Comparison of ENCODE assay signal across 8 cellular contexts in the genomic region with DNA sequence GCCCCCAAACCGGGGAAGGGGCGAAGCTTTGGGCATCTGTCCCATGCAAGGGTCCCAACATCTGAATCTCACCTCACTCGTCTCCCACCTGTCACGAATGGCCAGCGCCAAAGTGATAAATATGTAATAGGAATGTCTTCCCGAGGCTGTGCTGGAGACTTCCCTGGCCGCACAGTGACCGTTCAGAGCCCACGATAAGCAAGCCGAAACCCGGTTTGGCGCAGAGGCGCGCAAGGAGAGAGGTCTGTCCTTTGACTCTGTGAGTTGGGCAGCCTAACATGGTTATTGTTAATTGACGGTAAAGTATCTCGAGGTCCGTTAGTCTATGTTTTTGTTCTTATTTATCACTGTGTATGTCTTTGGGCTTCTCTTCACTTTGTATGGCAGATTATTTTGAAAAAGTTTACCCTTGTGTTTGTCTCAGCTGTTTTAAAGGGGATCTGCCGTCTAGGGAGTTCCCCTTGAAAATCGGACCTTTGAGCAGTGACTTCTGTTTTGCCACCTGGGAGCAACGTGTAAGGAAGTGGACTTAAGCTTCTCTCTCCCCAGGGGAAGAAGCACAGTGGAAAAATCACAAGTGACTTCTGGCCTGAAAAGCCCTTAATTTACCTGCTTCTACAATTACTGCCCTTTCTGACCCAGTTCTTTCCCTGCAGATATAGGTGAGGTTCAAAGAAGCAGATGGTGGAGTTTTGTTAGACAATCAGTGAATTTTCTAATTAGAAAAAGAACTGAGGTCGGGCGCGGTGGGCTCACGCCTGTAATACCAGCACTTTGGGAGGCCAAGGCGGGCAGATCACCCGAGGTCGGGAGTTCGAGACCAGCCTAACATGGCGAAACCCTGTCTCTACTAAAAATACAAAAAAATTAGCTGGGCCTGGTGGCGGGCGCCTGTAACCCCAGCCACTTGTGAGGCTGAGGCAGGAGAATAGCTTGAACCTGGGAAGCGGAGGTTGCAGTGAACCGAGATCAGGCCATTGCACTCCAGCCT. TPM values are rescaled to one million over a fixed set of nuclear protein-coding genes. Genes with fewer than 3 reads are reported as not detected.
DNase-seq lines count a peak whose midpoint lies in the region; ATAC-seq lines count a peak whose summit lies in the region.

No MANE protein-coding gene starts in this region.

- peak overlapping the region; percentile 94 for H3K4me3 Mint-ChIP-seq in activated naive CD4-positive, alpha-beta T cell treated with anti-CD3 and anti-CD28 coated beads, Interleukin-2, amount 50 U/mL, for 24 hours
- H3K4me3 Mint-ChIP-seq in natural killer cell treated with Interleukin-12 subunit alpha and Interleukin-12 subunit beta and Interleukin-15 and Interleukin-18, amount 100 ng/mL, for 72 hours: peak overlapping the region; percentile 93

- peaks cover 0 to 14% of the 10 kb centered on the region in 2 donors for H3K36me3 ChIP-seq in esophagus (ENCODE audit: control insufficient read depth in 2 of 2, insufficient read depth in 2 of 2, low read length in 1 of 2)

- H3K27ac Mint-ChIP-seq in activated naive CD4-positive, alpha-beta T cell treated with anti-CD3 and anti-CD28 coated beads, Interleukin-2, amount 50 U/mL, for 24 hours: peak overlapping the region; percentile 95
- peak overlapping the region; percentile 90 to 93 for H3K27ac Mint-ChIP-seq in natural killer cell treated with Interleukin-12 subunit alpha and Interleukin-12 subunit beta and Interleukin-15 and Interleukin-18, amount 100 ng/mL, for 72 hours

- no peak for DNase-seq in activated naive CD4-positive, alpha-beta T cell treated with anti-CD3 and anti-CD28 coated beads, Interleukin-2, amount 50 U/mL, for 16 hours
- DNase-seq in SHP77 treated with DMSO at 0.1 percent for 48 hours (lab: John Stamatoyannopoulos, UW) (peak; percentile 29), epidermal melanocyte (ENCODE audit: insufficient read length, low spot score) (no peak)
- no peak for DNase-seq in natural killer cell treated with Interleukin-12 subunit alpha and Interleukin-12 subunit beta and Interleukin-15 and Interleukin-18, amount 100 ng/mL, for 72 hours (ENCODE audit: low spot score)

- WGBS in esophagus, 2 donors: 29 to 35% methylated on average over 33 of the region's 33 CpGs

- H3K36me3 Mint-ChIP-seq in activated naive CD4-positive, alpha-beta T cell treated with anti-CD3 and anti-CD28 coated beads, Interleukin-2, amount 50 U/mL, for 24 hours: peaks cover 8% of the 10 kb centered on the region
- peaks cover 29% of the 10 kb centered on the region for H3K36me3 Mint-ChIP-seq in natural killer cell treated with Interleukin-12 subunit alpha and Interleukin-12 subunit beta and Interleukin-15 and Interleukin-18, amount 100 ng/mL, for 72 hours

- ATAC-seq in HG02970 (IDR thresholded peaks at IDR 0.05; ENCODE audit: low FRiP score, unreplicated experiment) (peak; percentile 26), HG03135 (IDR thresholded peaks at IDR 0.05; ENCODE audit: unreplicated experiment) (no peak)
- ATAC-seq in natural killer cell treated with Interleukin-12 subunit alpha and Interleukin-12 subunit beta and Interleukin-15 and Interleukin-18, amount 100 ng/mL, for 72 hours: no peak

- H3K27me3 ChIP-seq in esophagus (ENCODE audit: control insufficient read depth in 1 of 2, insufficient read depth in 2 of 2, low read length in 2 of 2): no peaks in the 10 kb centered on the region

- no peaks in the 10 kb centered on the region for H3K9me3 ChIP-seq in esophagus (ENCODE audit: control insufficient read depth in 2 of 2, insufficient read depth in 1 of 2, low read depth in 1 of 2, low read length in 1 of 2)

- peaks cover 57% of the 10 kb centered on the region for H3K4me1 Mint-ChIP-seq in activated naive CD4-positive, alpha-beta T cell treated with anti-CD3 and anti-CD28 coated beads, Interleukin-2, amount 50 U/mL, for 24 hours
- peaks cover 48 to 55% of the 10 kb centered on the region in 2 donors for H3K4me1 Mint-ChIP-seq in natural killer cell treated with Interleukin-12 subunit alpha and Interleukin-12 subunit beta and Interleukin-15 and Interleukin-18, amount 100 ng/mL, for 72 hours (ENCODE audit: low read depth in 2 of 2)

- no peaks in the 10 kb centered on the region for H3K27me3 Mint-ChIP-seq in activated naive CD4-positive, alpha-beta T cell treated with anti-CD3 and anti-CD28 coated beads, Interleukin-2, amount 50 U/mL, for 24 hours
- no peaks in the 10 kb centered on the region for H3K27me3 Mint-ChIP-seq in natural killer cell treated with Interleukin-12 subunit alpha and Interleukin-12 subunit beta and Interleukin-15 and Interleukin-18, amount 100 ng/mL, for 72 hours

- H3K4me1 ChIP-seq in esophagus (ENCODE audit: control insufficient read depth in 2 of 2, insufficient read depth in 2 of 2, low read length in 1 of 2): peaks cover 0 to 3% of the 10 kb centered on the region in 2 donors

- no peaks in the 10 kb centered on the region for H3K9me3 Mint-ChIP-seq in activated naive CD4-positive, alpha-beta T cell treated with anti-CD3 and anti-CD28 coated beads, Interleukin-2, amount 50 U/mL, for 24 hours
- peaks cover 4% of the 10 kb centered on the region for H3K9me3 Mint-ChIP-seq in natural killer cell treated with Interleukin-12 subunit alpha and Interleukin-12 subunit beta and Interleukin-15 and Interleukin-18, amount 100 ng/mL, for 72 hours

- H3K27ac ChIP-seq in esophagus (ENCODE audit: low read depth in 2 of 2, low read length in 1 of 2): peak overlapping the region; percentile 93 to 94

- peak overlapping the region; percentile 71 to 81 for H3K4me3 ChIP-seq in esophagus (ENCODE audit: low read depth in 1 of 2, low read length in 2 of 2)

RNA-seq across cellular contexts. Expression of a gene that starts 1.1 kb away (rescaled TPM):
- 10 to 100 TPM; 10.0 to 25.8 TPM for polyA plus RNA-seq in esophagus
- 10 to 100 TPM; 27.6 to 30.2 TPM for total RNA-seq in natural killer cell treated with Interleukin-12 subunit alpha and Interleukin-12 subunit beta and Interleukin-15 and Interleukin-18, amount 100 ng/mL, for 72 hours

RNA-seq across cellular contexts. Expression of a gene that starts 7.8 kb away (rescaled TPM):
- polyA plus RNA-seq in esophagus: 10 to 100 TPM; 12.3 to 23.5 TPM
- 100 to 1,000 TPM in 1 of 2 donors, 10 to 100 TPM in 1; 52.8 to 145 TPM for total RNA-seq in natural killer cell treated with Interleukin-12 subunit alpha and Interleukin-12 subunit beta and Interleukin-15 and Interleukin-18, amount 100 ng/mL, for 72 hours

RNA-seq across cellular contexts. Expression of a gene that starts 9.1 kb away (rescaled TPM):
- polyA plus RNA-seq in esophagus: under 1 TPM in 1 of 2 donors, not detected in 1; 0.10 TPM
- under 1 TPM in 1 of 2 donors, not detected in 1; 0.95 TPM for total RNA-seq in natural killer cell treated with Interleukin-12 subunit alpha and Interleukin-12 subunit beta and Interleukin-15 and Interleukin-18, amount 100 ng/mL, for 72 hours

RNA-seq across cellular contexts. Expression of a gene that starts 16.9 kb away (rescaled TPM):
- 10 to 100 TPM; 37.0 to 65.7 TPM for polyA plus RNA-seq in esophagus
- total RNA-seq in natural killer cell treated with Interleukin-12 subunit alpha and Interleukin-12 subunit beta and Interleukin-15 and Interleukin-18, amount 100 ng/mL, for 72 hours: 10 to 100 TPM; 66.2 to 95.0 TPM

RNA-seq across cellular contexts. Expression of a gene that starts 19.5 kb away (rescaled TPM):
- 10 to 100 TPM; 12.1 to 12.8 TPM for polyA plus RNA-seq in esophagus
- 10 to 100 TPM in 1 of 2 donors, 1 to 10 TPM in 1; 9.1 to 11.3 TPM for total RNA-seq in natural killer cell treated with Interleukin-12 subunit alpha and Interleukin-12 subunit beta and Interleukin-15 and Interleukin-18, amount 100 ng/mL, for 72 hours
